ENCODE assay signal across 30 cellular contexts in genomic region chr2:133816037-133816436, GRCh38.
"Had no signal": no experiment of that assay in that cellular context is flagged by ENCODE, and none has a peak within 500 bp of the region (broad histone marks: within the 10 kb centered on the region; RNA-seq: fewer than 3 reads in every experiment).

No MANE protein-coding gene starts in this region.

- H3K4me1 Mint-ChIP-seq: immature natural killer cell; nephron progenitor cell; stimulated activated effector memory CD8-positive, alpha-beta T cell treated with anti-CD3 and anti-CD28 coated beads, Interleukin-12 subunit alpha, Interleukin-12 subunit beta, amount 100 ng/mL, for 72 hours had no signal

- H3K4me3 Mint-ChIP-seq: immature natural killer cell; memory B cell; mesothelial cell of epicardium; naive B cell; nephron progenitor cell; stimulated activated effector memory CD8-positive, alpha-beta T cell treated with anti-CD3 and anti-CD28 coated beads, Interleukin-12 subunit alpha, Interleukin-12 subunit beta, amount 100 ng/mL, for 72 hours; type B pancreatic cell had no signal

- H3K9me3 ChIP-seq: esophagus squamous epithelium, mucosa of descending colon, ovary, psoas muscle, sigmoid colon, testis, tibial artery had no signal

- FAIRE-seq: frontal cortex had no signal

- H3K4me3 ChIP-seq: coronary artery, esophagus squamous epithelium, lung, mucosa of descending colon, ovary, psoas muscle, sigmoid colon, testis, tibial artery had no signal

- H3K36me3 Mint-ChIP-seq: mesothelial cell of epicardium; stimulated activated effector memory CD8-positive, alpha-beta T cell treated with anti-CD3 and anti-CD28 coated beads, Interleukin-12 subunit alpha, Interleukin-12 subunit beta, amount 100 ng/mL, for 72 hours; type B pancreatic cell had no signal

- H3K9me3 Mint-ChIP-seq: mesothelial cell of epicardium, nephron progenitor cell, type B pancreatic cell had no signal

- H3K27me3 Mint-ChIP-seq: memory B cell had no signal

- H3K4me1 ChIP-seq: esophagus squamous epithelium, psoas muscle, testis had no signal

- H3K27ac ChIP-seq: coronary artery, esophagus squamous epithelium, ovary, psoas muscle, sigmoid colon, testis, tibial artery had no signal

- H3K27me3 ChIP-seq: esophagus squamous epithelium, ovary, sigmoid colon, testis, tibial artery had no signal

- ATAC-seq: left lobe of liver; mucosa of descending colon; psoas muscle; right cardiac atrium; stimulated activated naive CD8-positive, alpha-beta T cell treated with anti-CD3 and anti-CD28 coated beads, Interleukin-15, Interleukin-2, amounts not matched to agents 100 U/mL and 50 U/mL, for 24 hours had no signal

- H3K36me3 ChIP-seq: esophagus squamous epithelium, ovary, sigmoid colon, tibial artery had no signal

- DNase-seq: dermis blood vessel endothelial cell; effector memory CD4-positive, alpha-beta T cell; erythroblast; esophagus squamous epithelium; hypothalamus; immature natural killer cell; islet precursor cell; mucosa of descending colon; naive B cell; nephron progenitor cell; occipital lobe; ovary; posterior cingulate gyrus; psoas muscle; right cardiac atrium; sigmoid colon; stimulated activated CD4-positive, alpha-beta T cell treated with anti-CD3 and anti-CD28 coated beads, Interleukin-2, amount 100 ng/mL, for 24 hours; stimulated activated CD4-positive, alpha-beta T cell treated with anti-CD3 and anti-CD28 coated beads, Interleukin-4, amount 100 ng/mL, for 24 hours; stimulated activated naive CD8-positive, alpha-beta T cell treated with anti-CD3 and anti-CD28 coated beads, Interleukin-15, Interleukin-2, amounts not matched to agents 100 U/mL and 50 U/mL, for 24 hours; substantia nigra; testis; tibial artery had no signal

- H3K27ac Mint-ChIP-seq: immature natural killer cell; memory B cell; mesothelial cell of epicardium; naive B cell; nephron progenitor cell; stimulated activated effector memory CD8-positive, alpha-beta T cell treated with anti-CD3 and anti-CD28 coated beads, Interleukin-12 subunit alpha, Interleukin-12 subunit beta, amount 100 ng/mL, for 72 hours; type B pancreatic cell had no signal
